In the genomic region with DNA sequence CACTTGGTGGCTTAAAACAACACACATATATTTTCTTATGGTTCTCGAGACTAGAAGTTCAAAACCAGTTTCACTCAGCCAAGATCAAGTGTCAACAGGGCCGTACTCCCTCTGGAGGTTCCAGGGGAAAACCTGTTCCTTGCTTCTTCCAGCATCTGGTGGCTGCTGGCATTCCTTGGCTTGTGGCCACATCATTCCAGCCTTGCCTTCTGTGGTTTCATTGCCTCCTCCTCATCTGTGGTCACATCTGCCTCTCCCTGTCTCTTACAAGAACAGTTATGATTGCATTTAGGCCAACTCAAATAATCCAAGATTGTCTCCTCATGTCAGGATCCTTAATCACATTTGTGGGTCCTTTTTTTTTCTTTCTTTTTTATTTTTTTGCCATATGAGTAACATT, we compare ENCODE assay signal across 23 cellular contexts.
DNase-seq lines count a peak whose midpoint lies in the region; ATAC-seq and TF ChIP-seq lines count a peak whose summit lies in the region.
"Had no signal": no experiment of that assay in that cellular context is flagged by ENCODE, and none has a peak within 500 bp of the region (broad histone marks: within the 10 kb centered on the region; RNA-seq: fewer than 3 reads in every experiment).

No MANE protein-coding gene starts in this region.

- H3F3A ChIP-seq in SK-N-SH (replicated peaks; ENCODE audit: insufficient read depth) = peaks cover 3% of the 10 kb centered on the region

- no peak overlapping the region for H3K4me2 ChIP-seq in SK-N-SH

- H3K27me3 ChIP-seq in SK-N-SH (ENCODE audit: insufficient read depth) (no peaks in the 10 kb centered on the region), MG63 (no peaks in the 10 kb centered on the region), psoas muscle (ENCODE audit: insufficient read depth in 3 of 3, low read length in 2 of 3) (no peaks in the 10 kb centered on the region), ovary (no peaks in the 10 kb centered on the region)
- H3K27me3 ChIP-seq: colonic mucosa, stomach had no signal

- DNase-seq in SK-N-SH (no peak), MG63 (peak; percentile 68), cardiac fibroblast (ENCODE audit: low read depth in 2 of 2) (peak; percentile 73 to 82), psoas muscle (no peak), NCI-H1105 (lab: John Stamatoyannopoulos, UW) (no peak), ovary (no peak), NCI-H1092 (lab: John Stamatoyannopoulos, UW) (no peak)
- DNase-seq: activated CD4-positive, alpha-beta T cell treated with anti-CD3 and anti-CD28 coated beads for 1 hour; activated CD8-positive, alpha-beta memory T cell treated with anti-CD3 and anti-CD28 coated beads, Interleukin-2, amount 10 ng/mL, durations not matched to agents 7 days and 5 days; activated effector memory CD4-positive, alpha-beta T cell treated with Interleukin-2 at 50 U/mL for 16 hours; amniotic stem cell; CD4-positive, alpha-beta memory T cell; colonic mucosa; DND-41; H9; immature natural killer cell; mesenchymal stem cell; SHP77; stomach had no signal

- H3K36me3 ChIP-seq in SK-N-SH (replicated peaks in 1 of 2; ENCODE audit: control insufficient read depth in 1 of 2, insufficient read depth in 2 of 2, low read length in 1 of 2) = no peaks in the 10 kb centered on the region
- no peaks in the 10 kb centered on the region for H3K36me3 ChIP-seq in MG63
- no peaks in the 10 kb centered on the region for H3K36me3 ChIP-seq in psoas muscle (ENCODE audit: insufficient read depth in 1 of 2, low read depth in 1 of 2)
- no peaks in the 10 kb centered on the region for H3K36me3 ChIP-seq in ovary
- H3K36me3 ChIP-seq: colonic mucosa, stomach had no signal

- TF ChIP-seq POLR2A in ovary (IDR thresholded peaks at IDR 0.05) = no peak

- no peak overlapping the region for H2AFZ ChIP-seq in SK-N-SH (ENCODE audit: low read depth)

- TF ChIP-seq RAD21 in SK-N-SH (IDR thresholded peaks at IDR 0.05; ENCODE audit: low read length) = no peak

- H3K4me3 ChIP-seq in SK-N-SH (ENCODE audit: low read depth in 2 of 2, low read length in 1 of 2) = no peak overlapping the region
- no peak overlapping the region for H3K4me3 ChIP-seq in MG63
- no peak overlapping the region for H3K4me3 ChIP-seq in cardiac fibroblast (replicated peaks in 1 of 2; ENCODE audit: low read depth in 2 of 2, low read length in 2 of 2)
- no peak overlapping the region for H3K4me3 ChIP-seq in psoas muscle
- no peak overlapping the region for H3K4me3 ChIP-seq in ovary
- H3K4me3 ChIP-seq: colonic mucosa, GM12878, K562, stomach had no signal

- no peak overlapping the region for H3K9ac ChIP-seq in SK-N-SH

- TF ChIP-seq CTCF in SK-N-SH (IDR thresholded peaks at IDR 0.05) (no peak), cardiac fibroblast (IDR thresholded peaks at IDR 0.05; ENCODE audit: low read depth, low read length) (no peak), psoas muscle (IDR thresholded peaks at IDR 0.05) (no peak), ovary (IDR thresholded peaks at IDR 0.05) (no peak)

- H3K27ac ChIP-seq in SK-N-SH (ENCODE audit: low read depth in 2 of 2, low read length in 1 of 2) (no peak overlapping the region), psoas muscle (no peak overlapping the region), ovary (no peak overlapping the region)
- H3K27ac ChIP-seq: 22Rv1, colonic mucosa, stomach had no signal

- no peak for ATAC-seq in SK-N-SH treated with all-trans-retinoic acid at 6 μM for 48 hours
- ATAC-seq in psoas muscle = peak in 3 of 4 donors; percentile 53 to 67 (median 56)
- ATAC-seq: activated CD8-positive, alpha-beta memory T cell treated with anti-CD3 and anti-CD28 coated beads, Interleukin-2, amount 10 ng/mL, durations not matched to agents 7 days and 5 days; GM12878; K562 had no signal

- intact Hi-C loops in psoas muscle (cut with DNase I) (no loop called here), ovary (cut with DNase I) (no loop called here)

- H3K9me3 ChIP-seq in SK-N-SH = no peaks in the 10 kb centered on the region
- peaks cover 2% of the 10 kb centered on the region; the same call in 1 of the 2 replicates for H3K9me3 ChIP-seq in MG63
- H3K9me3 ChIP-seq in psoas muscle = peaks cover 6% of the 10 kb centered on the region
- H3K9me3 ChIP-seq in ovary = no peaks in the 10 kb centered on the region
- H3K9me3 ChIP-seq: colonic mucosa had no signal

- H3K9me2 ChIP-seq in SK-N-SH = no peaks in the 10 kb centered on the region

- TF ChIP-seq EP300 in SK-N-SH (IDR thresholded peaks at IDR 0.05; ENCODE audit: borderline replicate concordance in 1 of 2, low read depth in 1 of 2, low read length in 1 of 2) = no peak
- TF ChIP-seq EP300 in ovary (IDR thresholded peaks at IDR 0.05) = no peak

- CTCF ChIA-PET in SK-N-SH (lab: Yijun Ruan, JAX) = no interaction called here

- WGBS in SK-N-SH (ENCODE audit: low lambda C conversion rate) = 74% methylated on average over 2 of the region's 2 CpGs
- WGBS in psoas muscle, 3 donors = 27 to 68% (median 33%) methylated on average over 2 of the region's 2 CpGs
- WGBS in ovary, 3 donors = 81 to 97% (median 87%) methylated on average over 2 of the region's 2 CpGs

- no peaks in the 10 kb centered on the region for H4K20me1 ChIP-seq in SK-N-SH (ENCODE audit: insufficient read depth)

- H3K4me1 ChIP-seq in SK-N-SH (ENCODE audit: control insufficient read depth in 1 of 2, insufficient read depth in 2 of 2, low read depth in 1 of 2, low read length in 1 of 2) (no peaks in the 10 kb centered on the region), psoas muscle (no peaks in the 10 kb centered on the region), ovary (ENCODE audit: insufficient read depth) (no peaks in the 10 kb centered on the region)
- H3K4me1 ChIP-seq: colonic mucosa had no signal

- H3K79me2 ChIP-seq in SK-N-SH (ENCODE audit: insufficient read depth) = no peaks in the 10 kb centered on the region

- POLR2A ChIA-PET in SK-N-SH (lab: Yijun Ruan, JAX) = no interaction called here

TF ChIP-seq in SK-N-SH, 30 proteins besides CTCF, POLR2A, EP300 and RAD21 (continues in another document):
- TF ChIP-seq FOXJ3 (CRISPR knock-in tag; IDR thresholded peaks at IDR 0.05) = no peak
- no peak for TF ChIP-seq SMC3 (IDR thresholded peaks at IDR 0.05; ENCODE audit: low read depth, low read length)
- no peak for TF ChIP-seq RXRA (IDR thresholded peaks at IDR 0.05; ENCODE audit: borderline replicate concordance, low read depth)
- no peak for TF ChIP-seq REST (IDR thresholded peaks at IDR 0.05; ENCODE audit: low read depth, low read length)
- no peak for TF ChIP-seq FOSL2 (IDR thresholded peaks at IDR 0.05; ENCODE audit: borderline replicate concordance, low read depth)
- no peak for TF ChIP-seq JUND (IDR thresholded peaks at IDR 0.05)

TF ChIP-seq in SK-N-SH treated with all-trans-retinoic acid at 6 μM for 48 hours, 23 proteins besides CTCF, POLR2A, EP300 and RAD21:
- TF ChIP-seq GLIS3 (CRISPR knock-in tag; IDR thresholded peaks at IDR 0.05) (no peak), ZNF70 (CRISPR knock-in tag; IDR thresholded peaks at IDR 0.05) (no peak), CREB5 (CRISPR knock-in tag; IDR thresholded peaks at IDR 0.05; ENCODE audit: low read depth) (no peak), OSR1 (CRISPR knock-in tag; IDR thresholded peaks at IDR 0.05) (no peak), SNAI2 (CRISPR knock-in tag; IDR thresholded peaks at IDR 0.05) (no peak), RARB (CRISPR knock-in tag; IDR thresholded peaks at IDR 0.05) (no peak), CSDC2 (CRISPR knock-in tag; IDR thresholded peaks at IDR 0.05) (no peak), CSRNP3 (CRISPR knock-in tag; IDR thresholded peaks at IDR 0.05) (no peak), TOX (CRISPR knock-in tag; IDR thresholded peaks at IDR 0.05; ENCODE audit: borderline replicate concordance) (no peak), ISL1 (CRISPR knock-in tag; IDR thresholded peaks at IDR 0.05) (no peak), ZFP3 (CRISPR knock-in tag; IDR thresholded peaks at IDR 0.05) (no peak), ZFP30 (CRISPR knock-in tag; IDR thresholded peaks at IDR 0.05) (no peak)

Comparison
In these comparisons a context has a peak if more than half of its experiments do, and no peak if none do; other contexts are left out.
1. DNase-seq: peak in MG63 (single experiment) and cardiac fibroblast (2 of 2); none in SK-N-SH (single experiment), psoas muscle (0 of 2), NCI-H1105 (single experiment), ovary (0 of 5) and NCI-H1092 (single experiment).